14 cellular contexts compared by ENCODE assay signal in the genomic region with DNA sequence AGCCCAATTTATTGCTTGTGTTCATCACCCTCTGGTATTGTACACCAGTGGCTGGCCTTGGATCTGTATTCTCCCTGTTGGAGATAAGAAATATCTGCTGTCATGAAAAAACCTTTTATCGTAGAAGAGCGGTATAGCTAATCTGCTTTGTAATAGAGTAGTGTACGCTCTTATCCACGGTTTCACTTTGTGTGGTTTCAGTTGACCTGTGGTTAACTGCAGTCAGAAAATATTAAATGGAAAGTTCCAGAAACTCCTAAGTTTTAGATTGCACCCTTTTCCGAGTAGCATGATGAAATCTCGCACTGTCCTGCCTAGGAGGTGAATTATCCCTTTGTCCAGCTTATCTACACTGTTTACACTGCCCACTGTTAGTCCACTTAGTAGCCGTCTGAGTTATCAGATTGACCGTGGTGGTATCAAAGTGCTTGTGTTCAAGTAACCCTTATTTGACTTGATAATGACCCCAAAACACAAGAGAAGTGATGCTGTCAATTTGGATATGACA. TPM values are rescaled to one million over a fixed set of nuclear protein-coding genes. Genes with fewer than 3 reads are reported as not detected.
A peak's percentile ranks its signal among the peaks of the same experiment; 100 is the strongest.
DNase-seq lines count a peak whose midpoint lies in the region; ATAC-seq, FAIRE-seq and TF ChIP-seq lines count a peak whose summit lies in the region.
"Had no signal": no experiment of that assay in that cellular context is flagged by ENCODE, and none has a peak within 500 bp of the region (broad histone marks: within the 10 kb centered on the region; RNA-seq: fewer than 3 reads in every experiment).

No MANE protein-coding gene starts in this region.

- intact Hi-C loops in HepG2 (cut with micrococcal nuclease; ENCODE audit: unreplicated experiment): no loop called here

- no peaks in the 10 kb centered on the region for H3K9me3 Mint-ChIP-seq in WTC11
- H3K9me3 Mint-ChIP-seq: activated T-cell treated with anti-CD3 and anti-CD28 coated beads, Interleukin-2, amount 50 U/mL, for 72 hours had no signal

- H3K4me1 ChIP-seq in HEK293 (ENCODE audit: control insufficient read depth, insufficient read depth, low read length) (peaks cover 21% of the 10 kb centered on the region), HepG2 (ENCODE audit: insufficient read depth, low read length) (peaks cover 62% of the 10 kb centered on the region)
- H3K4me1 ChIP-seq: breast epithelium had no signal

- no peaks in the 10 kb centered on the region for H3K27me3 Mint-ChIP-seq in WTC11 (ENCODE audit: low read depth)

- H3K9ac ChIP-seq in HepG2 (ENCODE audit: insufficient read depth, low read depth, low read length): peak overlapping the region; percentile 67
- H3K9ac ChIP-seq: BLaER1 treated with 17β-estradiol and CSF1 and Interleukin-3, amounts not matched to agents 10 nM and 100 nM had no signal

- H3K4me1 Mint-ChIP-seq in WTC11: peaks cover 12% of the 10 kb centered on the region
- H3K4me1 Mint-ChIP-seq: nephron progenitor cell had no signal

- H3K4me3 ChIP-seq in AG04450 (ENCODE audit: low read depth, low read length) (peak overlapping the region; percentile 42; the same call in 1 of the 2 replicates), HEK293 (ENCODE audit: low read depth, low read length) (no peak overlapping the region), HepG2 (replicated peaks in 1 of 3; ENCODE audit: insufficient read depth in 1 of 3, low read depth in 2 of 3, low read length in 3 of 3) (peak overlapping the region; percentile 18 to 55 (median 30); a peak in 5 of 6 replicates)
- H3K4me3 ChIP-seq: BLaER1 treated with 17β-estradiol and CSF1 and Interleukin-3, amounts not matched to agents 10 nM and 100 nM; breast epithelium; vagina had no signal

- no peak overlapping the region for H3K4me3 Mint-ChIP-seq in WTC11
- H3K4me3 Mint-ChIP-seq: nephron progenitor cell had no signal

- no peaks in the 10 kb centered on the region for H4K20me1 ChIP-seq in HepG2 (ENCODE audit: insufficient read depth, low read length)

- H2AFZ ChIP-seq in HepG2 (ENCODE audit: low read length): no peak overlapping the region

- no peak for TF ChIP-seq RAD21 in HepG2 (CRISPR knock-in tag; IDR thresholded peaks at IDR 0.05)

- H3K36me3 ChIP-seq in HEK293 (ENCODE audit: control insufficient read depth in 2 of 2, insufficient read depth in 1 of 2, low read length in 2 of 2): peaks cover 0 to 3% of the 10 kb centered on the region in 2 experiments; a peak in 1 of 3 replicates
- H3K36me3 ChIP-seq in HepG2 (replicated peaks in 1 of 2; ENCODE audit: control insufficient read depth in 1 of 2, insufficient read depth in 2 of 2, low read length in 2 of 2): no peaks in the 10 kb centered on the region
- H3K36me3 ChIP-seq: breast epithelium, vagina had no signal

- peak; percentile 88 for FAIRE-seq in HepG2 (lab: Jason Lieb, UNC)

- H3K79me2 ChIP-seq in HepG2 (ENCODE audit: insufficient read depth, low read length): peaks cover 68% of the 10 kb centered on the region

- in situ Hi-C loops in HepG2 (cut with HindIII; ENCODE audit: extremely low pct_ligation_motif_present, low pct_unique_long_range_greater_than_20kb): no loop called here

- TF ChIP-seq EP300 in HepG2 (IDR thresholded peaks at IDR 0.05; ENCODE audit: low read depth in 2 of 2, low read length in 2 of 2): peak in 1 of 2 experiments; percentile 92; a peak in 2 of 4 replicates
- TF ChIP-seq EP300 in HepG2 (CRISPR knock-in tag; IDR thresholded peaks at IDR 0.05; ENCODE audit: borderline replicate concordance): peak; percentile 89

- BruUV-seq in HepG2 (replicated peaks; lab: Mats Ljungman, UMichigan): no TSS peak

- H3K36me3 Mint-ChIP-seq in WTC11: peaks cover 12% of the 10 kb centered on the region

- no peak for TF ChIP-seq CTCF in AG04450 (IDR thresholded peaks at IDR 0.05; ENCODE audit: low read depth, low read length)
- no peak for TF ChIP-seq CTCF in HEK293 (tag by site-specific recombination; IDR thresholded peaks at IDR 0.05)
- no peak for TF ChIP-seq CTCF in WTC11 (IDR thresholded peaks at IDR 0.05)
- TF ChIP-seq CTCF in HepG2 (CRISPR knock-in tag; IDR thresholded peaks at IDR 0.05): no peak

- no peak for ATAC-seq in WTC11
- ATAC-seq in HepG2: peak; percentile 95
- ATAC-seq in GM18867 (IDR thresholded peaks at IDR 0.05; ENCODE audit: unreplicated experiment): no peak
- ATAC-seq in GM19023 (IDR thresholded peaks at IDR 0.05; ENCODE audit: unreplicated experiment): no peak
- ATAC-seq in GM19324 (IDR thresholded peaks at IDR 0.05; ENCODE audit: low FRiP score, unreplicated experiment): no peak

- H3K4me2 ChIP-seq in HepG2 (ENCODE audit: low read depth, low read length): peak overlapping the region; percentile 73

- 2% methylated on average over 7 of the region's 8 CpGs for WGBS in HepG2 (ENCODE audit: low lambda C conversion rate)

- DNase-seq in AG04450 (ENCODE audit: low read depth, low spot score): no peak
- DNase-seq in WTC11 (ENCODE audit: low spot score): no peak
- DNase-seq in HepG2 (ENCODE audit: low spot score): peak; percentile 92
- DNase-seq in NCI-H2196 (lab: John Stamatoyannopoulos, UW; ENCODE audit: unreplicated experiment): no peak
- DNase-seq: activated T-cell treated with anti-CD3 and anti-CD28 coated beads, Interleukin-2, amount 50 U/mL, for 72 hours; nephron progenitor cell; stimulated activated CD4-positive, alpha-beta T cell treated with anti-CD3 and anti-CD28 coated beads, Interleukin-15, amount 100 ng/mL, for 24 hours had no signal

- CTCF ChIA-PET in AG04450 (lab: Charles Lee) (no interaction called here), HEK293 (lab: Yijun Ruan, JAX) (interaction anchor here (1.1 to 2.2 kb wide), 2 partner anchors 11 to 155 kb away, joined by 4 to 10 read pairs; no protein-coding TSS in a partner anchor), WTC11 (lab: Charles Lee) (no interaction called here), HepG2 (lab: Yijun Ruan, JAX; ENCODE audit: low intra/inter-chr PET ratio, low total read pairs) (no interaction called here)

- H3K27me3 ChIP-seq in AG04450 (ENCODE audit: control insufficient read depth, insufficient read depth, low read length): no peaks in the 10 kb centered on the region
- no peaks in the 10 kb centered on the region for H3K27me3 ChIP-seq in HepG2 (ENCODE audit: control insufficient read depth in 1 of 2, insufficient read depth in 2 of 2, low read length in 2 of 2)
- H3K27me3 ChIP-seq: BLaER1 treated with 17β-estradiol and CSF1 and Interleukin-3, amounts not matched to agents 10 nM and 100 nM; breast epithelium; vagina had no signal

- POLR2A ChIA-PET in AG04450 (lab: Yijun Ruan, JAX): no interaction called here
- POLR2A ChIA-PET in HEK293 (lab: Yijun Ruan, JAX): interaction anchor here (0.6 to 1.0 kb wide), 2 partner anchors 42 to 128 kb away, joined by 3 to 4 read pairs; a partner anchor contains a TSS
- POLR2A ChIA-PET in WTC11 (lab: Charles Lee): no interaction called here
- POLR2A ChIA-PET in HepG2 (lab: Yijun Ruan, JAX): interaction anchor here (0.9 to 2.2 kb wide), 4 partner anchors 11 to 43 kb away, joined by 3 to 13 read pairs (median 5); a partner anchor contains a TSS

- no peak for TF ChIP-seq POLR2A in HepG2 (IDR thresholded peaks at IDR 0.05; ENCODE audit: insufficient read depth in 1 of 2, low read depth in 2 of 2, low read length in 2 of 2)

- no peak overlapping the region for H3K27ac ChIP-seq in AG04450 (ENCODE audit: low read depth, low read length)
- no peak overlapping the region for H3K27ac ChIP-seq in HEK293 (ENCODE audit: extremely low read depth, low read depth, low read length)
- H3K27ac ChIP-seq in HepG2 (ENCODE audit: extremely low read length, insufficient read depth, low read length): peak overlapping the region; percentile 87
- H3K27ac ChIP-seq: breast epithelium, vagina had no signal

- 0 out of 2 replicates have a peak overlapping the region, but pooled peaks have one; percentile 49 for H3K27ac Mint-ChIP-seq in WTC11
- H3K27ac Mint-ChIP-seq: activated T-cell treated with anti-CD3 and anti-CD28 coated beads, Interleukin-2, amount 50 U/mL, for 72 hours had no signal

- peaks cover 5% of the 10 kb centered on the region; the same call in 1 of the 2 replicates for H3K9me3 ChIP-seq in AG04450 (ENCODE audit: control insufficient read depth, insufficient read depth, low read length)
- H3K9me3 ChIP-seq in HEK293 (ENCODE audit: control insufficient read depth, insufficient read depth, low read depth, low read length): no peaks in the 10 kb centered on the region
- H3K9me3 ChIP-seq in HepG2 (ENCODE audit: low read length): no peaks in the 10 kb centered on the region
- H3K9me3 ChIP-seq: breast epithelium, vagina had no signal

TF ChIP-seq in HEK293, 187 proteins besides CTCF, POLR2A, EP300 and RAD21 (continues in another document):
- TF ChIP-seq ZNF830 (tag by site-specific recombination; IDR thresholded peaks at IDR 0.05; ENCODE audit: low read depth): no peak

TF ChIP-seq in WTC11, 78 proteins besides CTCF, POLR2A, EP300 and RAD21 (continues in another document):
- TF ChIP-seq CREM (CRISPR knock-in tag; IDR thresholded peaks at IDR 0.05): no peak

RNA-seq across cellular contexts. Expression of a gene that starts 42.4 kb away (rescaled TPM):
- 9.4 and 9.9 TPM in 2 replicates for polyA plus RNA-seq in AG04450 (2011; rRNA removed)
- 18.3 and 28.9 TPM in 2 replicates for polyA minus RNA-seq in AG04450 (2011; rRNA and poly(A)+ RNA removed)
- total RNA-seq in WTC11 (2021): 45.0 to 52.0 TPM (median 48.3 TPM) in 3 replicates
- total RNA-seq in HepG2 (2016; rRNA removed; fragmentation: Illumina TruSeq; extraction: Trizol): 18.2 and 23.1 TPM in 2 replicates
- 2.7 and 3.0 TPM in 2 replicates for total RNA-seq in HepG2 (2016; cell fraction: cytosol; rRNA removed; fragmentation: Illumina TruSeq; extraction: Trizol; ENCODE audit: low read depth)
- 17.0 and 20.8 TPM in 2 replicates for total RNA-seq in HepG2 (2016; cell fraction: insoluble cytoplasmic fraction; rRNA removed; fragmentation: Illumina TruSeq; extraction: Trizol)
- total RNA-seq in HepG2 (2016; cell fraction: membrane; rRNA removed; fragmentation: Illumina TruSeq; extraction: Trizol): 7.9 and 9.7 TPM in 2 replicates
- 37.4 and 39.2 TPM in 2 replicates for total RNA-seq in HepG2 (2016; cell fraction: nucleus; rRNA removed; fragmentation: Illumina TruSeq; extraction: Trizol)
- polyA plus RNA-seq in HepG2 (2011; rRNA removed): 15.7 and 16.7 TPM in 2 replicates
- 9.4 and 11.1 TPM in 2 replicates for polyA plus RNA-seq in HepG2 (2011; cell fraction: cytosol; rRNA removed)
- 22.0 and 22.7 TPM in 2 replicates for polyA plus RNA-seq in HepG2 (2011; cell fraction: nucleus; rRNA removed)
- 15.3 and 16.9 TPM in 2 replicates for polyA plus RNA-seq in HepG2 (2012)
- polyA plus RNA-seq in HepG2 (2016; cell fraction: cytosol; fragmentation: Illumina TruSeq; extraction: Trizol; ENCODE audit: low read depth): 0.28 and 0.36 TPM in 2 replicates
- 14.5 and 16.0 TPM in 2 replicates for polyA plus RNA-seq in HepG2 (2016; cell fraction: insoluble cytoplasmic fraction; fragmentation: Illumina TruSeq; extraction: Trizol; ENCODE audit: low read depth)
- 2.1 and 2.9 TPM in 2 replicates for polyA plus RNA-seq in HepG2 (2016; cell fraction: membrane; fragmentation: Illumina TruSeq; extraction: Trizol; ENCODE audit: low read depth)
- 34.7 and 43.7 TPM in 2 replicates for polyA plus RNA-seq in HepG2 (2016; cell fraction: nucleus; fragmentation: Illumina TruSeq; extraction: Trizol; ENCODE audit: insufficient read depth, low read depth)
- polyA minus RNA-seq in HepG2 (2011; rRNA and poly(A)+ RNA removed; ENCODE audit: low replicate concordance): 37.7 and 71.1 TPM in 2 replicates
- polyA minus RNA-seq in HepG2 (2011; cell fraction: cytosol; rRNA and poly(A)+ RNA removed): 13.8 and 17.6 TPM in 2 replicates
- 81.7 and 86.5 TPM in 2 replicates for polyA minus RNA-seq in HepG2 (2011; cell fraction: nucleus; rRNA and poly(A)+ RNA removed)

Comparison
In these comparisons a context has a peak if more than half of its experiments do, and no peak if none do; other contexts are left out.
1. POLR2A ChIA-PET loops: an anchor here in HEK293 (0.6 to 1.0 kb wide) and HepG2 (0.9 to 2.2 kb wide); none called in AG04450 and WTC11.